Comparison of ENCODE assay signal across 22 cellular contexts in the genomic region with DNA sequence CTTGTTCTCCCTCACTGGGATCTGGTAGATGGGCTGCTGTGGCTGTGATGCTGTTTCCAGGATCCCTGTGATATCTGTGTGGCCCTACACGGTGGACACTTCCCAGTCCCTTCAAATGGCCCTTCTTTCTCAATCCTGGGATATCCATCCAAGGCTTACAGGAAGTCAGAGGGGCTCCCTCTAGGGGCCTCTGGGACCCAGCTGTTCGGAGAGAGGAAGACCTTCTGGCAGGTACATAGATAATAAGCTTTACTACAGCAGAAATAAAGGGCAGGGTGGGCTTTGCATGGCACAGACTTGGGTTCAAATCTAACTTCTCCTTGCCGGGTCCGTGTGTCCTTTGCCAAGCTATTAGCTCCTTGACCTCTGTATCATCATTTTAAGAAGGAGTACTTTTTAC.
A peak's percentile ranks its signal among the peaks of the same experiment; 100 is the strongest.
DNase-seq lines count a peak whose midpoint lies in the region; ATAC-seq and TF ChIP-seq lines count a peak whose summit lies in the region.
"Had no signal": no experiment of that assay in that cellular context is flagged by ENCODE, and none has a peak within 500 bp of the region (broad histone marks: within the 10 kb centered on the region; RNA-seq: fewer than 3 reads in every experiment).

No MANE protein-coding gene starts in this region.

- no peak overlapping the region for H2BK12ac ChIP-seq in H9 (ENCODE audit: insufficient read length, low read depth, low read length)

- H3K18ac ChIP-seq in H9 (ENCODE audit: insufficient read length, low read depth, low read length): no peak overlapping the region

- no peak overlapping the region for H3K4ac ChIP-seq in H9 (ENCODE audit: low read depth, low read length)

- H4K8ac ChIP-seq in H9 (replicated peaks; ENCODE audit: insufficient read length, low read depth, low read length): no peak overlapping the region

- TF ChIP-seq CTCF in H9 (conservative IDR thresholded peaks at IDR 0.05): peak; percentile 40; the same call in 2 of the 3 replicates
- TF ChIP-seq CTCF in endodermal cell (conservative IDR thresholded peaks at IDR 0.05): peak; percentile 60
- no peak for TF ChIP-seq CTCF in nephron (IDR thresholded peaks at IDR 0.05; ENCODE audit: unreplicated experiment in 3 of 3)
- no peak for TF ChIP-seq CTCF in lower lobe of right lung (IDR thresholded peaks at IDR 0.05)

- intact Hi-C loops in lower lobe of right lung (cut with DNase I): no loop called here

- H2AFZ ChIP-seq in H9 (ENCODE audit: low read length): no peak overlapping the region
- H2AFZ ChIP-seq: GM23248 had no signal

- no peak overlapping the region for H3K14ac ChIP-seq in H9 (ENCODE audit: insufficient read depth, low read length)

- H3K27ac Mint-ChIP-seq in H9 (no peak overlapping the region), endodermal cell (no peak overlapping the region), nephron (peak overlapping the region; percentile 30 to 78 (median 73))
- H3K27ac Mint-ChIP-seq in activated naive CD4-positive, alpha-beta T cell treated with anti-CD3 and anti-CD28 coated beads, Interleukin-2, amount 50 U/mL, for 72 hours: no peak overlapping the region
- H3K27ac Mint-ChIP-seq: CD4-positive, alpha-beta T cell had no signal

- no peak overlapping the region for H2BK15ac ChIP-seq in H9 (ENCODE audit: low read depth, low read length)

- no peak overlapping the region for H3K4me2 ChIP-seq in H9 (ENCODE audit: insufficient read depth, insufficient read length, low read length)
- H3K4me2 ChIP-seq: SK-N-SH had no signal

- no peak overlapping the region for H2BK5ac ChIP-seq in H9 (ENCODE audit: insufficient read length, low read length)

- no peak overlapping the region for H2BK120ac ChIP-seq in H9 (ENCODE audit: low read depth, low read length, poor library complexity, severe bottlenecking)

- H3K56ac ChIP-seq in H9 (ENCODE audit: insufficient read length, low read depth, low read length): no peak overlapping the region

- H3K9me3 ChIP-seq in H9 (ENCODE audit: control insufficient read depth, low read depth, low read length) (no peaks in the 10 kb centered on the region), endodermal cell (ENCODE audit: control insufficient read depth, low read length) (peaks cover 33% of the 10 kb centered on the region), lower lobe of right lung (no peaks in the 10 kb centered on the region)
- H3K9me3 ChIP-seq: SK-N-SH had no signal

- no peaks in the 10 kb centered on the region for H3K79me1 ChIP-seq in H9 (ENCODE audit: insufficient read depth, low read depth, low read length, poor library complexity, severe bottlenecking)

- ATAC-seq in activated naive CD4-positive, alpha-beta T cell treated with anti-CD3 and anti-CD28 coated beads, Interleukin-2, amount 50 U/mL, for 72 hours: no peak
- no peak for ATAC-seq in lower lobe of right lung
- ATAC-seq: GM12878 had no signal

- H2AK5ac ChIP-seq in H9 (ENCODE audit: insufficient read length, low read length): no peak overlapping the region

- no peak overlapping the region for H3K4me3 Mint-ChIP-seq in H9
- no peak overlapping the region for H3K4me3 Mint-ChIP-seq in endodermal cell
- H3K4me3 Mint-ChIP-seq in nephron: no peak overlapping the region
- H3K4me3 Mint-ChIP-seq: CD4-positive, alpha-beta T cell had no signal

- no peak overlapping the region for H4K91ac ChIP-seq in H9 (ENCODE audit: insufficient read length, low read depth, low read length)

- H3K36me3 ChIP-seq in endodermal cell (ENCODE audit: control insufficient read depth, insufficient read depth, low read length) (no peaks in the 10 kb centered on the region), lower lobe of right lung (no peaks in the 10 kb centered on the region)

- H4K5ac ChIP-seq in H9 (ENCODE audit: insufficient read length, low read depth, low read length): no peak overlapping the region

- H3K9ac ChIP-seq in H9 (ENCODE audit: extremely low read depth, insufficient read length, low read length): no peak overlapping the region
- no peak overlapping the region for H3K9ac ChIP-seq in endodermal cell (ENCODE audit: extremely low read depth, low read length, poor library complexity, severe bottlenecking)
- H3K9ac ChIP-seq: GM23248, SK-N-SH had no signal

- H3K27me3 Mint-ChIP-seq in H9 (ENCODE audit: low read depth) (peaks cover 3% of the 10 kb centered on the region; the same call in 1 of the 2 replicates), endodermal cell (ENCODE audit: insufficient read depth) (peaks cover 9% of the 10 kb centered on the region), nephron (ENCODE audit: low read depth) (peaks cover 24% of the 10 kb centered on the region)
- H3K27me3 Mint-ChIP-seq: CD4-positive, alpha-beta T cell had no signal

- no CpG with 5 or more reads among the region's 4 CpGs for WGBS in H9 (ENCODE audit: extremely low coverage, insufficient read length, low lambda C conversion rate)
- WGBS in endodermal cell (ENCODE audit: insufficient coverage in 1 of 2, insufficient read length in 1 of 2), 2 experiments: 92 to 100% methylated on average over 3 to 4 of the region's 4 CpGs

- H3K4me1 ChIP-seq in H9 (ENCODE audit: insufficient read depth, low read length) (no peaks in the 10 kb centered on the region), endodermal cell (ENCODE audit: control insufficient read depth, insufficient read depth, low read length) (no peaks in the 10 kb centered on the region), lower lobe of right lung (no peaks in the 10 kb centered on the region)

- H3K4me1 Mint-ChIP-seq in H9 (no peaks in the 10 kb centered on the region; a peak in 1 of 4 replicates), endodermal cell (peaks cover 4% of the 10 kb centered on the region), nephron (peaks cover 38% of the 10 kb centered on the region)

- no peak overlapping the region for H2BK20ac ChIP-seq in H9 (ENCODE audit: low read depth, low read length, poor library complexity, severe bottlenecking)

- no peaks in the 10 kb centered on the region for H3K23me2 ChIP-seq in H9 (ENCODE audit: insufficient read length, low read depth, low read length, poor library complexity, severe bottlenecking)

- H4K20me1 ChIP-seq in H9 (ENCODE audit: control insufficient read depth, insufficient read depth, insufficient read length): no peaks in the 10 kb centered on the region

- H3K23ac ChIP-seq in H9 (ENCODE audit: insufficient read length, low read depth, low read length): no peak overlapping the region

- H3T11ph ChIP-seq in H9 (ENCODE audit: low read length): no peak overlapping the region

- H3K27ac ChIP-seq in H9 (ENCODE audit: insufficient read length, low read depth, low read length) (no peak overlapping the region), endodermal cell (ENCODE audit: low read depth, low read length) (no peak overlapping the region), lower lobe of right lung (no peak overlapping the region)
- H3K27ac ChIP-seq: GM23248, RWPE1 had no signal

- DNase-seq in H9: peak; percentile 33
- peak; percentile 41 for DNase-seq in NCI-H2171 (lab: John Stamatoyannopoulos, UW)
- DNase-seq in endodermal cell: peak; percentile 51
- DNase-seq in activated naive CD4-positive, alpha-beta T cell treated with anti-CD3 and anti-CD28 coated beads, Interleukin-2, amount 50 U/mL, for 72 hours (ENCODE audit: low spot score in 2 of 2): no peak
- no peak for DNase-seq in NCI-H1417 (lab: John Stamatoyannopoulos, UW)
- no peak for DNase-seq in lower lobe of right lung
- DNase-seq: CD4-positive, alpha-beta T cell; COR-L47; DND-41; Karpas-422; MV-4-11; NCI-H1417 treated with DMSO at 0.1 percent for 48 hours; NCI-H1930; NCI-H345; NCI-H69; NK-92 treated with Interleukin-12 subunit alpha and Interleukin-12 subunit beta, amount 100 ng/mL, for 24 hours; SIG-M5; SK-N-SH had no signal

- H3K79me2 ChIP-seq in H9 (ENCODE audit: insufficient read depth, low read length): no peaks in the 10 kb centered on the region

- H3K27me3 ChIP-seq in H9 (ENCODE audit: insufficient read depth, low read length) (no peaks in the 10 kb centered on the region), endodermal cell (ENCODE audit: control insufficient read depth, insufficient read depth, low read length, poor library complexity, severe bottlenecking) (no peaks in the 10 kb centered on the region), lower lobe of right lung (ENCODE audit: low read depth) (peaks cover 6% of the 10 kb centered on the region)

- H3K9me3 Mint-ChIP-seq in H9 (peaks cover 14 to 20% of the 10 kb centered on the region in 2 experiments), endodermal cell (peaks cover 24% of the 10 kb centered on the region), nephron (peaks cover 8% of the 10 kb centered on the region)
- no peaks in the 10 kb centered on the region for H3K9me3 Mint-ChIP-seq in activated naive CD4-positive, alpha-beta T cell treated with anti-CD3 and anti-CD28 coated beads, Interleukin-2, amount 50 U/mL, for 72 hours

- H3K4me3 ChIP-seq in endodermal cell (ENCODE audit: low read length) (no peak overlapping the region), lower lobe of right lung (no peak overlapping the region)
- H3K4me3 ChIP-seq: GM12878, GM23248 had no signal

- peaks cover 0 to 2% (median 2%) of the 10 kb centered on the region in 3 experiments; a peak in 1 of 7 replicates for H3K36me3 Mint-ChIP-seq in H9 (ENCODE audit: insufficient read depth in 1 of 3, low read depth in 3 of 3)
- H3K36me3 Mint-ChIP-seq in endodermal cell (ENCODE audit: low read depth): no peaks in the 10 kb centered on the region
- H3K36me3 Mint-ChIP-seq in nephron (ENCODE audit: low read depth): no peaks in the 10 kb centered on the region
- H3K36me3 Mint-ChIP-seq in activated naive CD4-positive, alpha-beta T cell treated with anti-CD3 and anti-CD28 coated beads, Interleukin-2, amount 50 U/mL, for 72 hours: no peaks in the 10 kb centered on the region

Comparison
In these comparisons a context has a peak if more than half of its experiments do, and no peak if none do; other contexts are left out.
1. DNase-seq: peak in H9 (single experiment), NCI-H2171 (single experiment) and endodermal cell (single experiment); none in activated naive CD4-positive, alpha-beta T cell treated with anti-CD3 and anti-CD28 coated beads, Interleukin-2, amount 50 U/mL, for 72 hours (0 of 2), NCI-H1417 (0 of 3) and lower lobe of right lung (single experiment).
2. H3K27ac Mint-ChIP-seq: peak in nephron (3 of 3); none in H9 (0 of 3), endodermal cell (single experiment) and activated naive CD4-positive, alpha-beta T cell treated with anti-CD3 and anti-CD28 coated beads, Interleukin-2, amount 50 U/mL, for 72 hours (0 of 2).
3. CTCF ChIP-seq: peak in H9 (single experiment) and endodermal cell (single experiment); none in nephron (0 of 3) and lower lobe of right lung (single experiment).